Comparison of ENCODE assay signal across 24 cellular contexts in genomic region chr20:3704085-3704484, GRCh38. TPM values are rescaled to one million over a fixed set of nuclear protein-coding genes. Genes with fewer than 3 reads are reported as not detected.
DNase-seq lines count a peak whose midpoint lies in the region; ATAC-seq and TF ChIP-seq lines count a peak whose summit lies in the region.
"Had no signal": no experiment of that assay in that cellular context is flagged by ENCODE, and none has a peak within 500 bp of the region (broad histone marks: within the 10 kb centered on the region; RNA-seq: fewer than 3 reads in every experiment).

No MANE protein-coding gene starts in this region.

- DNase-seq in H9 (peak; percentile 15), RPMI7951 (ENCODE audit: low read depth) (peak; percentile 31), islet precursor cell (peak; percentile 44), spleen (peak; percentile 50), NCI-H1092 treated with DMSO at 0.1 percent for 48 hours (lab: John Stamatoyannopoulos, UW) (no peak), dermis blood vessel endothelial cell (no peak), upper lobe of left lung (no peak)
- DNase-seq: C1 segment of cervical spinal cord; CD4-positive, alpha-beta memory T cell; COR-L47; DMS79; EL; GDM1; HFFc6; KG1; MG63; NCI-H2029 treated with DMSO at 0.1 percent for 48 hours had no signal

- no peak for TF ChIP-seq EP300 in upper lobe of left lung (IDR thresholded peaks at IDR 0.05)

- no peaks in the 10 kb centered on the region for H3K79me2 ChIP-seq in H9 (ENCODE audit: insufficient read depth, low read length)

- no peak overlapping the region for H3K9ac ChIP-seq in H9 (ENCODE audit: extremely low read depth, insufficient read length, low read length)

- no peak overlapping the region for H3K4me3 Mint-ChIP-seq in H9
- H3K4me3 Mint-ChIP-seq: CD4-positive, alpha-beta memory T cell; HFFc6 had no signal

- H2AFZ ChIP-seq in H9 (ENCODE audit: low read length) = no peak overlapping the region

- TF ChIP-seq POLR2A in spleen (IDR thresholded peaks at IDR 0.05) (no peak), upper lobe of left lung (IDR thresholded peaks at IDR 0.05) (no peak)

- no peak for ATAC-seq in upper lobe of left lung (ENCODE audit: low FRiP score in 2 of 2)
- ATAC-seq: GM12878 had no signal

- H3K4me3 ChIP-seq in spleen (no peak overlapping the region), upper lobe of left lung (no peak overlapping the region)
- H3K4me3 ChIP-seq: GM12878, MG63, SJSA1 had no signal

- no peaks in the 10 kb centered on the region for H3K9me3 Mint-ChIP-seq in H9
- H3K9me3 Mint-ChIP-seq: CD4-positive, alpha-beta memory T cell; HFFc6 had no signal

- no peak overlapping the region for H2BK15ac ChIP-seq in H9 (ENCODE audit: low read depth, low read length)

- H3K4me1 ChIP-seq in H9 (ENCODE audit: insufficient read depth, low read length) = no peaks in the 10 kb centered on the region
- H3K4me1 ChIP-seq in spleen = peaks cover 0 to 1% (median 0%) of the 10 kb centered on the region in 6 donors
- H3K4me1 ChIP-seq in upper lobe of left lung = no peaks in the 10 kb centered on the region
- H3K4me1 ChIP-seq: SJSA1 had no signal

- no peak overlapping the region for H2BK120ac ChIP-seq in H9 (ENCODE audit: low read depth, low read length, poor library complexity, severe bottlenecking)

- H4K20me1 ChIP-seq in H9 (ENCODE audit: control insufficient read depth, insufficient read depth, insufficient read length) = peaks cover 2% of the 10 kb centered on the region

- no peak for TF ChIP-seq CTCF in H9 (conservative IDR thresholded peaks at IDR 0.05)
- no peak for TF ChIP-seq CTCF in spleen (IDR thresholded peaks at IDR 0.05 in 8 of 11, conservative IDR thresholded peaks at IDR 0.05 in 3 of 11)
- TF ChIP-seq CTCF in upper lobe of left lung (IDR thresholded peaks at IDR 0.05) = no peak

- H3T11ph ChIP-seq in H9 (ENCODE audit: low read length) = no peak overlapping the region

- intact Hi-C loops in spleen (cut with DNase I; ENCODE audit: low total_unique reads) = no loop called here

- no peak overlapping the region for H2BK12ac ChIP-seq in H9 (ENCODE audit: insufficient read length, low read depth, low read length)

- no peak overlapping the region for H4K5ac ChIP-seq in H9 (ENCODE audit: insufficient read length, low read depth, low read length)

- no peak overlapping the region for H2AK5ac ChIP-seq in H9 (ENCODE audit: insufficient read length, low read length)

- no peak overlapping the region for H3K4ac ChIP-seq in H9 (ENCODE audit: low read depth, low read length)

- no peaks in the 10 kb centered on the region for H3K79me1 ChIP-seq in H9 (ENCODE audit: insufficient read depth, low read depth, low read length, poor library complexity, severe bottlenecking)

- no peak overlapping the region for H3K56ac ChIP-seq in H9 (ENCODE audit: insufficient read length, low read depth, low read length)

- H4K91ac ChIP-seq in H9 (ENCODE audit: insufficient read length, low read depth, low read length) = no peak overlapping the region

- H3K27ac ChIP-seq in H9 (ENCODE audit: insufficient read length, low read depth, low read length) = no peak overlapping the region
- no peak overlapping the region for H3K27ac ChIP-seq in spleen
- no peak overlapping the region for H3K27ac ChIP-seq in upper lobe of left lung
- H3K27ac ChIP-seq: SJSA1 had no signal

- no peaks in the 10 kb centered on the region; the same call in none of the 2 replicates for H3K27me3 Mint-ChIP-seq in H9 (ENCODE audit: low read depth)

- peak overlapping the region in 1 of 3 experiments; percentile 92; a peak in 1 of 7 replicates for H3K27ac Mint-ChIP-seq in H9
- H3K27ac Mint-ChIP-seq: CD4-positive, alpha-beta memory T cell; HFFc6 had no signal

- H2BK20ac ChIP-seq in H9 (ENCODE audit: low read depth, low read length, poor library complexity, severe bottlenecking) = no peak overlapping the region

- H3K27me3 ChIP-seq in H9 (ENCODE audit: insufficient read depth, low read length) = no peaks in the 10 kb centered on the region
- peaks cover 0 to 6% (median 0%) of the 10 kb centered on the region in 7 donors for H3K27me3 ChIP-seq in spleen (replicated peaks in 1 of 7)
- H3K27me3 ChIP-seq in upper lobe of left lung = no peaks in the 10 kb centered on the region
- H3K27me3 ChIP-seq: MG63, SJSA1 had no signal

- no peaks in the 10 kb centered on the region; a peak in 1 of 7 replicates for H3K36me3 Mint-ChIP-seq in H9 (ENCODE audit: insufficient read depth in 1 of 3, low read depth in 3 of 3)
- H3K36me3 Mint-ChIP-seq: CD4-positive, alpha-beta memory T cell had no signal

- no peak overlapping the region for H3K4me2 ChIP-seq in H9 (ENCODE audit: insufficient read depth, insufficient read length, low read length)

- H3K23ac ChIP-seq in H9 (ENCODE audit: insufficient read length, low read depth, low read length) = no peak overlapping the region

- no peak overlapping the region for H2BK5ac ChIP-seq in H9 (ENCODE audit: insufficient read length, low read length)

- WGBS in H9 (ENCODE audit: extremely low coverage, insufficient read length, low lambda C conversion rate) = no CpG with 5 or more reads among the region's 5 CpGs
- WGBS in spleen, 5 donors = 77 to 96% (median 86%) methylated on average over 5 of the region's 5 CpGs
- WGBS in upper lobe of left lung, 2 donors = 68 to 73% methylated on average over 5 of the region's 5 CpGs

- no peaks in the 10 kb centered on the region for H3K9me3 ChIP-seq in H9 (ENCODE audit: control insufficient read depth, low read depth, low read length)
- no peaks in the 10 kb centered on the region for H3K9me3 ChIP-seq in spleen
- H3K9me3 ChIP-seq in upper lobe of left lung = no peaks in the 10 kb centered on the region
- H3K9me3 ChIP-seq: MG63, SJSA1 had no signal

- H3K4me1 Mint-ChIP-seq in H9 = no peaks in the 10 kb centered on the region

- no peak overlapping the region for H4K8ac ChIP-seq in H9 (replicated peaks; ENCODE audit: insufficient read length, low read depth, low read length)

- H3K36me3 ChIP-seq in spleen (peaks cover 0 to 14% (median 0%) of the 10 kb centered on the region in 6 donors), upper lobe of left lung (no peaks in the 10 kb centered on the region)
- H3K36me3 ChIP-seq: MG63, SJSA1 had no signal

- no peak overlapping the region for H3K18ac ChIP-seq in H9 (ENCODE audit: insufficient read length, low read depth, low read length)

- H3K23me2 ChIP-seq in H9 (ENCODE audit: insufficient read length, low read depth, low read length, poor library complexity, severe bottlenecking) = no peaks in the 10 kb centered on the region

- H3K14ac ChIP-seq in H9 (ENCODE audit: insufficient read depth, low read length) = no peak overlapping the region

RNA-seq across cellular contexts. Expression of gene SIGLEC1, which starts 8.3 kb away (rescaled TPM):
- total RNA-seq in H9 (2021) (not detected in 2 replicates), spleen (10 to 100 TPM in 5 of 7 donors, 1 to 10 TPM in 2; 3.0 to 50.2 (median 21.9) TPM), dermis blood vessel endothelial cell (not detected in 2 replicates), upper lobe of left lung (10 to 100 TPM; 14.4 to 69.9 (median 60.7) TPM)
- not detected in 2 replicates for total RNA-seq in RPMI7951 (2014; rRNA removed; shearing (Covaris generic))
- polyA plus RNA-seq in spleen = 10 to 100 TPM in 2 of 3 donors, 1 to 10 TPM in 1; 8.1 to 18.4 (median 11.0) TPM
- total RNA-seq: A673; H7; HFFc6; HT1080; NCI-H460; SJSA1; T-helper 1 cell treated with Interleukin-12 subunit alpha and Interleukin-12 subunit beta and Interleukin-4 antibody, amounts not matched to agents 30 ng/mL and 1 ng/mL, for 36 hours had no signal
- polyA plus RNA-seq: CD4-positive, alpha-beta memory T cell; GM12878 had no signal

RNA-seq across cellular contexts. Expression of gene ADAM33, which starts 22.3 kb away (rescaled TPM):
- total RNA-seq in H9 (2021) (4.0 and 4.4 TPM in 2 replicates), spleen (10 to 100 TPM in 3 of 7 donors, 1 to 10 TPM in 4; 4.0 to 10.7 (median 9.1) TPM), dermis blood vessel endothelial cell (0.09 and 0.17 TPM in 2 replicates), upper lobe of left lung (10 to 100 TPM in 3 of 6 donors, 1 to 10 TPM in 3; 2.3 to 26.2 (median 10.5) TPM)
- total RNA-seq in RPMI7951 (2014; rRNA removed; shearing (Covaris generic)) = 3.0 and 3.6 TPM in 2 replicates
- polyA plus RNA-seq in spleen = 10 to 100 TPM in 1 of 3 donors, 1 to 10 TPM in 2; 5.9 to 31.6 (median 9.5) TPM
- total RNA-seq: A673; CD4-positive, alpha-beta memory T cell; GM12878; HT1080; SJSA1; T-helper 1 cell treated with Interleukin-12 subunit alpha and Interleukin-12 subunit beta and Interleukin-4 antibody, amounts not matched to agents 30 ng/mL and 1 ng/mL, for 36 hours had no signal
- polyA plus RNA-seq: CD4-positive, alpha-beta memory T cell; GM12878 had no signal

RNA-seq across cellular contexts. Expression of gene HSPA12B, which starts 28.4 kb away (rescaled TPM):
- 2.7 and 2.9 TPM in 2 replicates for total RNA-seq in H9 (2021)
- total RNA-seq in RPMI7951 (2014; rRNA removed; shearing (Covaris generic)) = not detected in 2 replicates
- 10 to 100 TPM; 12.6 to 74.0 (median 29.9) TPM for total RNA-seq in spleen
- polyA plus RNA-seq in spleen = 10 to 100 TPM in 2 of 3 donors, 1 to 10 TPM in 1; 5.7 to 41.6 (median 21.3) TPM
- 15.1 and 16.7 TPM in 2 replicates for total RNA-seq in dermis blood vessel endothelial cell
- 10 to 100 TPM; 18.4 to 53.7 (median 21.5) TPM for total RNA-seq in upper lobe of left lung
- total RNA-seq: A673; CD4-positive, alpha-beta memory T cell; GM12878; HFFc6; HT1080; NCI-H460; SJSA1; T-helper 1 cell treated with Interleukin-12 subunit alpha and Interleukin-12 subunit beta and Interleukin-4 antibody, amounts not matched to agents 30 ng/mL and 1 ng/mL, for 36 hours had no signal

RNA-seq across cellular contexts. Expression of gene GFRA4, which starts 40.9 kb away (rescaled TPM):
- total RNA-seq in H9 (2021) = not detected in 2 replicates
- not detected in 2 replicates for total RNA-seq in RPMI7951 (2014; rRNA removed; shearing (Covaris generic))
- not detected for total RNA-seq in spleen
- polyA plus RNA-seq in spleen = not detected
- total RNA-seq in dermis blood vessel endothelial cell = not detected in 2 replicates
- not detected for total RNA-seq in upper lobe of left lung
- total RNA-seq: A673; CD4-positive, alpha-beta memory T cell; GM12878; H7; HFFc6; HT1080; NCI-H460; SJSA1; T-helper 1 cell treated with Interleukin-12 subunit alpha and Interleukin-12 subunit beta and Interleukin-4 antibody, amounts not matched to agents 30 ng/mL and 1 ng/mL, for 36 hours had no signal
- polyA plus RNA-seq: CD4-positive, alpha-beta memory T cell had no signal

Comparison
In these comparisons a context has a peak if more than half of its experiments do, and no peak if none do; other contexts are left out.
1. DNase-seq: peak in H9 (single experiment), RPMI7951 (single experiment), islet precursor cell (single experiment) and spleen (single experiment); none in NCI-H1092 treated with DMSO at 0.1 percent for 48 hours (single experiment), dermis blood vessel endothelial cell (single experiment) and upper lobe of left lung (0 of 2).